ENCODE assay signal across 9 cellular contexts in genomic region chr17:79803997-79804855, GRCh38. TPM values are rescaled to one million over a fixed set of nuclear protein-coding genes. Genes with fewer than 3 reads are reported as not detected.
A peak's percentile ranks its signal among the peaks of the same experiment; 100 is the strongest.
DNase-seq lines count a peak whose midpoint lies in the region; ATAC-seq and TF ChIP-seq lines count a peak whose summit lies in the region.
"Had no signal": no experiment of that assay in that cellular context is flagged by ENCODE, and none has a peak within 500 bp of the region (broad histone marks: within the 10 kb centered on the region; RNA-seq: fewer than 3 reads in every experiment).

No MANE protein-coding gene starts in this region.

- no peaks in the 10 kb centered on the region for H3K9me3 ChIP-seq in aorta (ENCODE audit: control insufficient read depth, low read length)
- H3K9me3 ChIP-seq: upper lobe of left lung had no signal

- WGBS in aorta, 2 donors: 3 to 6% methylated on average over 52 to 76 of the region's 76 CpGs

- DNase-seq in SIG-M5 treated with dmso at 0.1 percent for 504 hours (lab: John Stamatoyannopoulos, UW; ENCODE audit: unreplicated experiment) (peak; percentile 80), SIG-M5 (lab: John Stamatoyannopoulos, UW) (no peak), UCSD-AML1 (lab: John Stamatoyannopoulos, UW; ENCODE audit: unreplicated experiment) (peak; percentile 55), epithelial cell of proximal tubule (ENCODE audit: low read depth) (no peak), aorta (no peak), inferior parietal cortex (ENCODE audit: extremely low spot score) (no peak)
- DNase-seq in stimulated activated CD4-positive, alpha-beta T cell treated with anti-CD3 and anti-CD28 coated beads, Interleukin-4, amount 100 ng/mL, for 4 hours: peak; percentile 65 to 77

- peak overlapping the region; percentile 26 for H3K4me3 ChIP-seq in epithelial cell of proximal tubule (ENCODE audit: low read depth, low read length)
- no peak overlapping the region for H3K4me3 ChIP-seq in aorta (ENCODE audit: low read length in 2 of 2)

- no peak for TF ChIP-seq CTCF in epithelial cell of proximal tubule (conservative IDR thresholded peaks at IDR 0.05; ENCODE audit: low read depth, low read length)

- no peaks in the 10 kb centered on the region for H3K4me1 ChIP-seq in aorta (ENCODE audit: control insufficient read depth in 1 of 2, insufficient read depth in 2 of 2, low read length in 2 of 2)

- no peak overlapping the region for H3K27ac ChIP-seq in aorta (ENCODE audit: low read depth in 1 of 2, low read length in 2 of 2)
- H3K27ac ChIP-seq: upper lobe of left lung had no signal

- no peaks in the 10 kb centered on the region for H3K27me3 ChIP-seq in aorta (ENCODE audit: control insufficient read depth in 1 of 2, insufficient read depth in 2 of 2, low read length in 1 of 2)

- ATAC-seq in HG03139 (IDR thresholded peaks at IDR 0.05; ENCODE audit: unreplicated experiment) (peak; percentile 52), aorta (ENCODE audit: low FRiP score) (no peak)

- intact Hi-C loops in aorta (cut with DNase I): no loop called here

- H3K36me3 ChIP-seq in aorta (ENCODE audit: control insufficient read depth in 1 of 2, insufficient read depth in 2 of 2, low read length in 1 of 2): no peaks in the 10 kb centered on the region
- H3K36me3 ChIP-seq: upper lobe of left lung had no signal

RNA-seq across cellular contexts. Expression of gene CBX8, which starts 7.3 kb away (rescaled TPM):
- total RNA-seq in epithelial cell of proximal tubule: 3.5 and 4.1 TPM in 2 replicates
- total RNA-seq in aorta: 1 to 10 TPM; 5.3 to 6.2 TPM
- 1 to 10 TPM; 1.4 to 2.4 TPM for polyA plus RNA-seq in aorta

RNA-seq across cellular contexts. Expression of gene CBX2, which starts 26.3 kb away (rescaled TPM):
- total RNA-seq in epithelial cell of proximal tubule (7.6 and 11.1 TPM in 2 replicates), aorta (1 to 10 TPM; 1.2 to 4.5 TPM)
- polyA plus RNA-seq in aorta: not detected

RNA-seq across cellular contexts. Expression of gene CBX4, which starts 35.0 kb away (rescaled TPM):
- total RNA-seq in epithelial cell of proximal tubule (4.8 and 7.4 TPM in 2 replicates), aorta (10 to 100 TPM; 10.7 to 13.4 TPM)
- 1 to 10 TPM; 2.5 to 8.0 TPM for polyA plus RNA-seq in aorta

Comparison
In these comparisons a context has a peak if more than half of its experiments do, and no peak if none do; other contexts are left out.
1. DNase-seq: peak in SIG-M5 treated with dmso at 0.1 percent for 504 hours (single experiment), UCSD-AML1 (single experiment) and stimulated activated CD4-positive, alpha-beta T cell treated with anti-CD3 and anti-CD28 coated beads, Interleukin-4, amount 100 ng/mL, for 4 hours (2 of 2); none in SIG-M5 (single experiment), epithelial cell of proximal tubule (single experiment), aorta (0 of 2) and inferior parietal cortex (single experiment).